ENCODE assay signal across 28 cellular contexts in the genomic region with DNA sequence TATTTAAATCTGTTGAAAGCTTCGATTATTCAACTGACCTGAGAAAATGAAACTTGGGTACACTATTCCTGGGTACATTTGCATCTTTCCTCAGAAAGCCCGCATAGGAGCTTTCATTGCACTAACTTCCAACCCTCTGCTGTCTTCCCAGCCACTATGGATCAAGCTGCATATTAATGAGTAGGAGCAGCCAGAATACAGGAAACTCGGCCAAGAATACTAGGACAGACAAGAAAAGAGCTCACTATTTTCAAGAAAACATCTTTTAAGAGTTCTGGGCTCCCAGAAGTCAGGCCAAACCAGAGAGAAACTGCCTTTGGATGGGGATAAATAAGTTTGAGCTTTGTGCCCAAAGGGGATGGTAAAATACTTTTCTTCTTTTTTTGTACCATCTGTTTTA.
DNase-seq lines count a peak whose midpoint lies in the region; ATAC-seq, FAIRE-seq and TF ChIP-seq lines count a peak whose summit lies in the region.
"Had no signal": no experiment of that assay in that cellular context is flagged by ENCODE, and none has a peak within 500 bp of the region (broad histone marks: within the 10 kb centered on the region; RNA-seq: fewer than 3 reads in every experiment).

No MANE protein-coding gene starts in this region.

- POLR2A ChIA-PET in GM12878 (lab: Charles Lee): interaction anchor here (0.8 to 3.3 kb wide), 11 partner anchors 9 to 133 kb away, joined by 3 to 31 read pairs (median 5); no protein-coding TSS in a partner anchor

- peak overlapping the region; percentile 45 for H2AFZ ChIP-seq in GM12878 (ENCODE audit: control insufficient read depth, low read depth, low read length)
- no peak overlapping the region for H2AFZ ChIP-seq in neural progenitor cell (replicated peaks)
- H2AFZ ChIP-seq: PC-9 had no signal

- H3K27me3 Mint-ChIP-seq in neural progenitor cell (ENCODE audit: insufficient read depth, low read depth): peaks cover 2% of the 10 kb centered on the region

- WGBS in GM12878 (ENCODE audit: insufficient coverage, insufficient replicate concordance, low lambda C conversion rate, missing lambda C conversion rate): 0% methylated on average over 3 of the region's 3 CpGs

- H3K4me3 ChIP-seq in GM12878: peak overlapping the region; percentile 52; the same call in 1 of the 2 replicates
- no peak overlapping the region for H3K4me3 ChIP-seq in neural progenitor cell
- no peak overlapping the region for H3K4me3 ChIP-seq in upper lobe of right lung
- H3K4me3 ChIP-seq: BLaER1, K562, PC-9, SJCRH30 had no signal

- TF ChIP-seq POLR2A in GM12878 (IDR thresholded peaks at IDR 0.05; ENCODE audit: low read depth, low read length): no peak

- H3K9ac ChIP-seq in GM12878 (ENCODE audit: control insufficient read depth, insufficient read depth, low read length) (no peak overlapping the region), neural progenitor cell (no peak overlapping the region)
- H3K9ac ChIP-seq: BLaER1 had no signal

- no peaks in the 10 kb centered on the region for H3F3A ChIP-seq in neural progenitor cell (ENCODE audit: low read depth)

- no peaks in the 10 kb centered on the region for H3K36me3 Mint-ChIP-seq in neural progenitor cell
- H3K36me3 Mint-ChIP-seq: CD4-positive, CD25-positive, alpha-beta regulatory T cell had no signal

- H3K27ac ChIP-seq in GM12878 (ENCODE audit: control insufficient read depth, insufficient read depth): no peak overlapping the region
- no peak overlapping the region for H3K27ac ChIP-seq in neural progenitor cell
- H3K27ac ChIP-seq in upper lobe of right lung: no peak overlapping the region
- H3K27ac ChIP-seq: 22Rv1, BLaER1, PC-9, SJCRH30 had no signal

- no peak for TF ChIP-seq CTCF in GM12878 (IDR thresholded peaks at IDR 0.05 in 2 of 3, conservative IDR thresholded peaks at IDR 0.05 in 1 of 3; ENCODE audit: control insufficient read depth in 2 of 3, extremely low read depth in 1 of 3, insufficient read depth in 1 of 3, low read depth in 3 of 3, low read length in 3 of 3)
- no peak for TF ChIP-seq CTCF in neural progenitor cell (IDR thresholded peaks at IDR 0.05)
- TF ChIP-seq CTCF in upper lobe of right lung (IDR thresholded peaks at IDR 0.05): no peak

- CTCF ChIA-PET in GM12878 (lab: Yijun Ruan, JAX): interaction anchor here (0.8 to 4.0 kb wide), 10 partner anchors 9 to 53 kb away, joined by 3 to 29 read pairs (median 5); no protein-coding TSS in a partner anchor

- H3K9me3 ChIP-seq in GM12878 (replicated peaks; ENCODE audit: control insufficient read depth, insufficient read depth, low read length): no peaks in the 10 kb centered on the region
- H3K9me3 ChIP-seq in neural progenitor cell (ENCODE audit: low read depth): no peaks in the 10 kb centered on the region
- H3K9me3 ChIP-seq in upper lobe of right lung: no peaks in the 10 kb centered on the region
- H3K9me3 ChIP-seq: BLaER1, SJCRH30 had no signal

- H4K20me1 ChIP-seq in GM12878 (ENCODE audit: control insufficient read depth, insufficient read depth): no peaks in the 10 kb centered on the region
- no peaks in the 10 kb centered on the region for H4K20me1 ChIP-seq in neural progenitor cell (ENCODE audit: low read depth)
- H4K20me1 ChIP-seq: BLaER1 had no signal

- H3K36me3 ChIP-seq in GM12878 (ENCODE audit: control insufficient read depth in 2 of 2, insufficient read depth in 2 of 2, low read length in 1 of 2) (no peaks in the 10 kb centered on the region), neural progenitor cell (no peaks in the 10 kb centered on the region), upper lobe of right lung (no peaks in the 10 kb centered on the region)
- H3K36me3 ChIP-seq: BLaER1, SJCRH30 had no signal

- no peaks in the 10 kb centered on the region for H3K4me1 Mint-ChIP-seq in neural progenitor cell
- H3K4me1 Mint-ChIP-seq: CD4-positive, CD25-positive, alpha-beta regulatory T cell had no signal

- H3K9me3 Mint-ChIP-seq in neural progenitor cell: peaks cover 8% of the 10 kb centered on the region

- H3K4me2 ChIP-seq in GM12878 (ENCODE audit: control insufficient read depth, insufficient read depth) (peak overlapping the region; percentile 69), neural progenitor cell (no peak overlapping the region)
- H3K4me2 ChIP-seq: BLaER1, PC-9 had no signal

- SMC1A ChIA-PET in GM12878 (lab: Charles Lee; ENCODE audit: uncharacterized antibody, unreplicated experiment): interaction anchor here (0.8 to 4.4 kb wide), 24 partner anchors 8 to 1617 kb away, joined by 3 to 46 read pairs (median 5); no protein-coding TSS in a partner anchor

- intact Hi-C loops in GM12878 (cut with micrococcal nuclease; ENCODE audit: unreplicated experiment) (no loop called here), upper lobe of right lung (cut with DNase I) (no loop called here)

- H3K27me3 ChIP-seq in GM12878 (replicated peaks in 1 of 2; ENCODE audit: control insufficient read depth in 2 of 2, insufficient read depth in 2 of 2, low read length in 1 of 2): no peaks in the 10 kb centered on the region
- no peaks in the 10 kb centered on the region for H3K27me3 ChIP-seq in neural progenitor cell
- H3K27me3 ChIP-seq in upper lobe of right lung: no peaks in the 10 kb centered on the region
- H3K27me3 ChIP-seq: BLaER1, SJCRH30 had no signal

- peak overlapping the region; percentile 39 for H3K27ac Mint-ChIP-seq in neural progenitor cell
- H3K27ac Mint-ChIP-seq: CD4-positive, CD25-positive, alpha-beta regulatory T cell had no signal

- H3K4me3 Mint-ChIP-seq in neural progenitor cell: no peak overlapping the region
- H3K4me3 Mint-ChIP-seq: CD4-positive, CD25-positive, alpha-beta regulatory T cell had no signal

- ATAC-seq in GM12878 (no peak; the same call in 1 of the 3 replicates), HG03432 (IDR thresholded peaks at IDR 0.05; ENCODE audit: unreplicated experiment) (no peak), upper lobe of right lung (no peak)
- ATAC-seq: HCT116, K562, Right ventricle myocardium inferior, SK-N-SH treated with all-trans-retinoic acid at 6 μM for 48 hours had no signal

- peak; percentile 33 for DNase-seq in DMS 273 (lab: John Stamatoyannopoulos, UW; ENCODE audit: unreplicated experiment)
- no peak for DNase-seq in DMS 273 treated with DMSO at 0.1 percent for 48 hours (lab: John Stamatoyannopoulos, UW)
- no peak for DNase-seq in GM12878 (ENCODE audit: low read depth, low spot score)
- no peak for DNase-seq in neural progenitor cell (ENCODE audit: low spot score)
- no peak for DNase-seq in upper lobe of right lung
- no peak for DNase-seq in activated CD8-positive, alpha-beta memory T cell treated with anti-CD3 and anti-CD28 coated beads, Interleukin-2, amount 50 U/mL, for 48 hours
- DNase-seq: ACHN; CD4-positive, CD25-positive, alpha-beta regulatory T cell; DMS53; Kasumi-1; NCI-H1105 treated with DMSO at 0.1 percent for 48 hours; NCI-H146; NCI-H1930; NCI-H2107; NCI-H526; NCI-H82; PC-9; SJCRH30 had no signal

- H3K79me2 ChIP-seq in GM12878 (ENCODE audit: control insufficient read depth, insufficient read depth, low read length) (no peaks in the 10 kb centered on the region), neural progenitor cell (ENCODE audit: low read depth) (peaks cover 18% of the 10 kb centered on the region)

- RAD21 ChIA-PET in GM12878 (lab: Charles Lee; ENCODE audit: unreplicated experiment): interaction anchor here (0.9 to 3.6 kb wide), 10 partner anchors 9 to 127 kb away, joined by 3 to 24 read pairs (median 8); no protein-coding TSS in a partner anchor

- H3K4me1 ChIP-seq in GM12878 (ENCODE audit: control insufficient read depth, insufficient read depth, low read length) (no peaks in the 10 kb centered on the region), neural progenitor cell (peaks cover 18% of the 10 kb centered on the region), upper lobe of right lung (no peaks in the 10 kb centered on the region)
- H3K4me1 ChIP-seq: BLaER1, SJCRH30 had no signal

- in situ Hi-C loops in GM12878 (cut with MboI): no loop called here

- TF ChIP-seq RAD21 in GM12878 (IDR thresholded peaks at IDR 0.05; ENCODE audit: insufficient read depth, low read depth, low read length): no peak

- FAIRE-seq in GM12878 (lab: Jason Lieb, UNC): peak; percentile 61
- FAIRE-seq: G401.6, GM12891, HTR-8/SVneo, K562 had no signal

- TF ChIP-seq EP300 in GM12878 (IDR thresholded peaks at IDR 0.05; ENCODE audit: borderline replicate concordance in 1 of 2, control insufficient read depth in 1 of 2, low read depth in 2 of 2, low read length in 2 of 2): no peak

- BruUV-seq in GM12878 (replicated peaks; lab: Mats Ljungman, UMichigan): no TSS peak

TF ChIP-seq in GM12878, 131 proteins besides CTCF, POLR2A, EP300 and RAD21 (continues in another document):
- TF ChIP-seq, protein P1, sequence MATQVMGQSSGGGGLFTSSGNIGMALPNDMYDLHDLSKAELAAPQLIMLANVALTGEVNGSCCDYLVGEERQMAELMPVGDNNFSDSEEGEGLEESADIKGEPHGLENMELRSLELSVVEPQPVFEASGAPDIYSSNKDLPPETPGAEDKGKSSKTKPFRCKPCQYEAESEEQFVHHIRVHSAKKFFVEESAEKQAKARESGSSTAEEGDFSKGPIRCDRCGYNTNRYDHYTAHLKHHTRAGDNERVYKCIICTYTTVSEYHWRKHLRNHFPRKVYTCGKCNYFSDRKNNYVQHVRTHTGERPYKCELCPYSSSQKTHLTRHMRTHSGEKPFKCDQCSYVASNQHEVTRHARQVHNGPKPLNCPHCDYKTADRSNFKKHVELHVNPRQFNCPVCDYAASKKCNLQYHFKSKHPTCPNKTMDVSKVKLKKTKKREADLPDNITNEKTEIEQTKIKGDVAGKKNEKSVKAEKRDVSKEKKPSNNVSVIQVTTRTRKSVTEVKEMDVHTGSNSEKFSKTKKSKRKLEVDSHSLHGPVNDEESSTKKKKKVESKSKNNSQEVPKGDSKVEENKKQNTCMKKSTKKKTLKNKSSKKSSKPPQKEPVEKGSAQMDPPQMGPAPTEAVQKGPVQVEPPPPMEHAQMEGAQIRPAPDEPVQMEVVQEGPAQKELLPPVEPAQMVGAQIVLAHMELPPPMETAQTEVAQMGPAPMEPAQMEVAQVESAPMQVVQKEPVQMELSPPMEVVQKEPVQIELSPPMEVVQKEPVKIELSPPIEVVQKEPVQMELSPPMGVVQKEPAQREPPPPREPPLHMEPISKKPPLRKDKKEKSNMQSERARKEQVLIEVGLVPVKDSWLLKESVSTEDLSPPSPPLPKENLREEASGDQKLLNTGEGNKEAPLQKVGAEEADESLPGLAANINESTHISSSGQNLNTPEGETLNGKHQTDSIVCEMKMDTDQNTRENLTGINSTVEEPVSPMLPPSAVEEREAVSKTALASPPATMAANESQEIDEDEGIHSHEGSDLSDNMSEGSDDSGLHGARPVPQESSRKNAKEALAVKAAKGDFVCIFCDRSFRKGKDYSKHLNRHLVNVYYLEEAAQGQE (IDR thresholded peaks at IDR 0.05; ENCODE audit: low read depth, low read length): no peak
- TF ChIP-seq TBL1XR1 (IDR thresholded peaks at IDR 0.05; ENCODE audit: low read depth, low read length) (no peak), GABPA (IDR thresholded peaks at IDR 0.05; ENCODE audit: low read depth) (no peak)
